Comparison of ENCODE assay signal across 11 cellular contexts in the genomic region with DNA sequence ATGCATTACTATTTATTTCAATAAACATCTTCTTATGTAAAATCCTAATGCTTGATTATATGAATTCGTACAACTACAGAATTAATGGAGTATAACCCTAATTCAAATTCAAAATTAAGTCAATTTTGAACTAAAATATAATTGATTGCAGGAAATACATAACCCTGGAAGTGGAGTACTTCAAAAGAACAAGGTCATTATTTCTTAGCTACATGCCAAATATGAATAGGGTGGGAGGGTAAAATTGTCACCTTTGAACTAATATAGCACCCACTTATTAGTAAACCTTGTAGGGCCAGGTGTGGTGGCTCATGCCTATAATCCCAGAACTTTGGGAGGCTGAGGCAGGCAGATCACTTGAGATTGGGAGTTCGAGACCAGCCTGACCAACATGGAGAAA.
"Had no signal": no experiment of that assay in that cellular context is flagged by ENCODE, and none has a peak within 500 bp of the region (broad histone marks: within the 10 kb centered on the region; RNA-seq: fewer than 3 reads in every experiment).

No MANE protein-coding gene starts in this region.

- H3K4me1 ChIP-seq: HAP-1 had no signal

- H3K9ac ChIP-seq: GM23248 had no signal

- H3K4me3 ChIP-seq: GM23248, GM23338, HAP-1 had no signal

- H3K27ac ChIP-seq: GM23248 had no signal

- H3K9me3 ChIP-seq: HAP-1 had no signal

- H3K36me3 ChIP-seq: HAP-1 had no signal

- H2AFZ ChIP-seq: GM23248, GM23338 had no signal

- DNase-seq: GM23248, GOT3, H7, H9, HCEC 1CT, HFFc6 had no signal

- H3K4me2 ChIP-seq: GM23338 had no signal

- ATAC-seq: GM23338, HCT116 had no signal

- FAIRE-seq: H1, H54 had no signal
